8 cellular contexts compared by ENCODE assay signal in genomic region chr10:90960355-90960814, GRCh38. TPM values are rescaled to one million over a fixed set of nuclear protein-coding genes. Genes with fewer than 3 reads are reported as not detected.
A peak's percentile ranks its signal among the peaks of the same experiment; 100 is the strongest.
DNase-seq lines count a peak whose midpoint lies in the region; ATAC-seq, FAIRE-seq and TF ChIP-seq lines count a peak whose summit lies in the region.
"Had no signal": no experiment of that assay in that cellular context is flagged by ENCODE, and none has a peak within 500 bp of the region (broad histone marks: within the 10 kb centered on the region; RNA-seq: fewer than 3 reads in every experiment).

No MANE protein-coding gene starts in this region.

- no peaks in the 10 kb centered on the region for H3K27me3 ChIP-seq in bronchial epithelial cell (ENCODE audit: control insufficient read depth, insufficient read depth, low read length)
- no peaks in the 10 kb centered on the region for H3K27me3 ChIP-seq in ovary

- no peak for TF ChIP-seq CTCF in bronchial epithelial cell (IDR thresholded peaks at IDR 0.05; ENCODE audit: insufficient read depth, low read length, severe bottlenecking)
- no peak for TF ChIP-seq CTCF in ovary (IDR thresholded peaks at IDR 0.05)

- no peak for TF ChIP-seq EP300 in ovary (IDR thresholded peaks at IDR 0.05)

- FAIRE-seq in bronchial epithelial cell (lab: Jason Lieb, UNC), result no peak

- no peak for TF ChIP-seq POLR2A in ovary (IDR thresholded peaks at IDR 0.05)

- H3K27ac ChIP-seq in ovary, result no peak overlapping the region

- no peaks in the 10 kb centered on the region for H3K4me1 ChIP-seq in ovary (ENCODE audit: insufficient read depth)

- no peaks in the 10 kb centered on the region for H3K9me3 ChIP-seq in ovary

- intact Hi-C loops in ovary (cut with DNase I), result no loop called here

- H3K4me3 ChIP-seq in bronchial epithelial cell (ENCODE audit: low read depth, low read length) (no peak overlapping the region), skeletal muscle cell (ENCODE audit: low read depth, low read length) (no peak overlapping the region), ovary (no peak overlapping the region)

- ATAC-seq in GM19025 (IDR thresholded peaks at IDR 0.05; ENCODE audit: low read depth, unreplicated experiment), result peak; percentile 51
- peak; percentile 84 for ATAC-seq in HG03108 (IDR thresholded peaks at IDR 0.05; ENCODE audit: unreplicated experiment)

- H3K36me3 ChIP-seq in bronchial epithelial cell (ENCODE audit: control insufficient read depth, insufficient read depth, low read length), result no peaks in the 10 kb centered on the region
- no peaks in the 10 kb centered on the region for H3K36me3 ChIP-seq in ovary

- DNase-seq in bronchial epithelial cell (ENCODE audit: low read depth), result peak; percentile 72
- peak; percentile 98 for DNase-seq in skeletal muscle cell (ENCODE audit: low read depth)
- no peak for DNase-seq in ovary
- no peak for DNase-seq in NCI-H2029 treated with DMSO at 0.1 percent for 48 hours (lab: John Stamatoyannopoulos, UW)
- no peak for DNase-seq in NOMO-1 (lab: John Stamatoyannopoulos, UW; ENCODE audit: unreplicated experiment in 2 of 2)

RNA-seq across cellular contexts. Expression of gene ANKRD1, which starts 39.5 kb away (rescaled TPM):
- total RNA-seq in bronchial epithelial cell (under 0.01 TPM in 1 of 2 replicates, not detected in the other), ovary (under 1 TPM in 3 of 7 donors, not detected in 4; 0.27 to 0.84 (median 0.36) TPM)
- under 1 TPM; 0.32 to 0.36 TPM for polyA plus RNA-seq in ovary
- total RNA-seq: mononuclear cell had no signal

Comparison
In these comparisons a context has a peak if more than half of its experiments do, and no peak if none do; other contexts are left out.
1. DNase-seq: peak in bronchial epithelial cell (single experiment) and skeletal muscle cell (single experiment); none in ovary (0 of 5), NCI-H2029 treated with DMSO at 0.1 percent for 48 hours (single experiment) and NOMO-1 (0 of 2).